8 cellular contexts compared by ENCODE assay signal in genomic region chr16:18800674-18801196, GRCh38. TPM values are rescaled to one million over a fixed set of nuclear protein-coding genes. Genes with fewer than 3 reads are reported as not detected.
DNase-seq lines count a peak whose midpoint lies in the region; ATAC-seq, FAIRE-seq and TF ChIP-seq lines count a peak whose summit lies in the region.

No MANE protein-coding gene starts in this region.

- H3K14ac ChIP-seq in IMR-90 (replicated peaks; ENCODE audit: low read depth, low read length), result peak overlapping the region; percentile 70

- H2BK20ac ChIP-seq in IMR-90 (ENCODE audit: low read depth, low read length), result no peak overlapping the region

- CTCF ChIA-PET in IMR-90 (lab: Yijun Ruan, JAX) (interaction anchor here (0.6 to 1.5 kb wide), 10 partner anchors 9 to 47 kb away, joined by 3 to 9 read pairs (median 4); partner anchors contain the start of gene RPS15A), HepG2 (lab: Yijun Ruan, JAX; ENCODE audit: low intra/inter-chr PET ratio, low total read pairs) (interaction anchor here (1.5 kb wide), 1 partner anchor 168 kb away, joined by 11 read pairs; no protein-coding TSS in a partner anchor)

- H2BK15ac ChIP-seq in IMR-90 (ENCODE audit: low read depth, low read length), result no peak overlapping the region

- H3K79me1 ChIP-seq in IMR-90 (ENCODE audit: low read depth in 1 of 2, low read length in 2 of 2), result peaks cover 4 to 15% of the 10 kb centered on the region in 2 experiments; a peak in 3 of 4 replicates

- no peak for FAIRE-seq in HepG2 (lab: Jason Lieb, UNC)

- DNase-seq in NCI-H82 (lab: John Stamatoyannopoulos, UW) (peak; percentile 52), NCI-H82 treated with DMSO at 0.1 percent for 48 hours (lab: John Stamatoyannopoulos, UW; ENCODE audit: unreplicated experiment) (no peak), IMR-90 (no peak), breast epithelium (ENCODE audit: low spot score in 2 of 2) (no peak), HepG2 (ENCODE audit: low spot score) (no peak), tibial artery (no peak), superior temporal gyrus (ENCODE audit: extremely low spot score) (no peak)

- TF ChIP-seq RAD21 in IMR-90 (IDR thresholded peaks at IDR 0.05; ENCODE audit: low read length), result no peak
- TF ChIP-seq RAD21 in HepG2 (CRISPR knock-in tag; IDR thresholded peaks at IDR 0.05), result no peak

- dilution Hi-C loops in IMR-90 (cut with HindIII; ENCODE audit: low sequenced_read_pairs, unreplicated experiment), result no loop called here

- peak overlapping the region; percentile 1 to 67; a peak in 1 of 4 replicates for H4K8ac ChIP-seq in IMR-90 (ENCODE audit: low read depth in 2 of 2, low read length in 2 of 2)

- peak overlapping the region; percentile 40 for H2BK5ac ChIP-seq in IMR-90 (ENCODE audit: low read depth, low read length, poor library complexity, severe bottlenecking)

- no peaks in the 10 kb centered on the region for H3K9me3 ChIP-seq in IMR-90 (ENCODE audit: control insufficient read depth, insufficient read depth, low read length)
- H3K9me3 ChIP-seq in breast epithelium, result no peaks in the 10 kb centered on the region
- H3K9me3 ChIP-seq in HepG2 (ENCODE audit: low read length), result no peaks in the 10 kb centered on the region
- no peaks in the 10 kb centered on the region for H3K9me3 ChIP-seq in tibial artery

- no TSS peak for BruUV-seq in IMR-90 (replicated peaks; lab: Mats Ljungman, UMichigan)
- BruUV-seq in HepG2 (replicated peaks; lab: Mats Ljungman, UMichigan), result TSS peak; percentile 58

- POLR2A ChIA-PET in IMR-90 (lab: Charles Lee; ENCODE audit: unreplicated experiment), result interaction anchor here (0.6 to 1.0 kb wide), 5 partner anchors 10 to 1285 kb away, joined by 3 to 8 read pairs (median 4); partner anchors contain the start of gene RPS15A
- POLR2A ChIA-PET in HepG2 (lab: Yijun Ruan, JAX), result interaction anchor here (0.8 to 8.9 kb wide), 42 partner anchors 9 to 755 kb away, joined by 3 to 545 read pairs (median 6); partner anchors contain the start of genes CCP110, COQ7, ITPRIPL2 and RPS15A

- peak overlapping the region; percentile 95 for H2AFZ ChIP-seq in IMR-90 (replicated peaks; ENCODE audit: low read length, poor library complexity)
- H2AFZ ChIP-seq in HepG2 (ENCODE audit: low read length), result no peak overlapping the region

- H3K4me3 ChIP-seq in IMR-90 (ENCODE audit: insufficient read depth, low read depth, low read length) (peak overlapping the region; percentile 70), breast epithelium (peak overlapping the region; percentile 93 to 99 (median 97)), HepG2 (replicated peaks in 1 of 3; ENCODE audit: insufficient read depth in 1 of 3, low read depth in 2 of 3, low read length in 3 of 3) (peak overlapping the region; percentile 88 to 100 (median 95)), tibial artery (peak overlapping the region; percentile 58 to 83)

- H3K27me3 ChIP-seq in IMR-90 (ENCODE audit: control insufficient read depth, insufficient read depth, low read length) (no peaks in the 10 kb centered on the region), breast epithelium (no peaks in the 10 kb centered on the region), HepG2 (ENCODE audit: control insufficient read depth in 1 of 2, insufficient read depth in 2 of 2, low read length in 2 of 2) (no peaks in the 10 kb centered on the region; a peak in 1 of 5 replicates), tibial artery (no peaks in the 10 kb centered on the region)

- H4K20me1 ChIP-seq in IMR-90 (ENCODE audit: insufficient read depth, low read length), result peaks cover 18% of the 10 kb centered on the region; the same call in 1 of the 2 replicates
- peaks cover 24% of the 10 kb centered on the region for H4K20me1 ChIP-seq in HepG2 (ENCODE audit: insufficient read depth, low read length)

- H3K4me2 ChIP-seq in IMR-90 (ENCODE audit: low read depth, low read length) (peak overlapping the region; percentile 92), HepG2 (ENCODE audit: low read depth, low read length) (peak overlapping the region; percentile 92)

- H3K9ac ChIP-seq in IMR-90 (ENCODE audit: low read depth, low read length) (peak overlapping the region; percentile 62), HepG2 (ENCODE audit: insufficient read depth, low read depth, low read length) (peak overlapping the region; percentile 97)

- intact Hi-C loops in IMR-90 (cut with micrococcal nuclease) (loop anchor here (1.0 to 10.0 kb wide), 3 partner anchors 10 to 264 kb away; partner anchors contain the start of genes COQ7 and RPS15A), breast epithelium (cut with DNase I; ENCODE audit: low total_unique reads) (no loop called here), HepG2 (cut with micrococcal nuclease; ENCODE audit: unreplicated experiment) (loop anchor here (1.0 to 5.0 kb wide), 4 partner anchors 10 to 266 kb away; partner anchors contain the start of genes COQ7 and RPS15A), tibial artery (cut with DNase I; ENCODE audit: low total_unique reads) (loop anchor here (5.0 kb wide), 1 partner anchor 167 kb away; no protein-coding TSS in a partner anchor)

- peak overlapping the region; percentile 64 for H3K4ac ChIP-seq in IMR-90 (ENCODE audit: low read depth, low read length)

- peak overlapping the region; percentile 77; the same call in 1 of the 2 replicates for H3K56ac ChIP-seq in IMR-90 (ENCODE audit: extremely low read depth, insufficient read depth, low read length)

- no peak for TF ChIP-seq POLR2A in IMR-90 (IDR thresholded peaks at IDR 0.05; ENCODE audit: low read depth, low read length)
- no peak for TF ChIP-seq POLR2A in breast epithelium (IDR thresholded peaks at IDR 0.05)
- no peak; a peak in 1 of 4 replicates for TF ChIP-seq POLR2A in HepG2 (IDR thresholded peaks at IDR 0.05; ENCODE audit: insufficient read depth in 1 of 2, low read depth in 2 of 2, low read length in 2 of 2)

- H2AK9ac ChIP-seq in IMR-90 (replicated peaks; ENCODE audit: low read depth, low read length, poor library complexity), result peak overlapping the region; percentile 94

- H3K4me1 ChIP-seq in IMR-90 (ENCODE audit: control insufficient read depth, insufficient read depth, low read length) (peaks cover 2% of the 10 kb centered on the region), breast epithelium (no peaks in the 10 kb centered on the region), HepG2 (ENCODE audit: insufficient read depth, low read length) (peaks cover 71% of the 10 kb centered on the region), tibial artery (peaks cover 0 to 30% (median 17%) of the 10 kb centered on the region in 4 donors)

- WGBS in IMR-90 (ENCODE audit: extremely low coverage in 2 of 2, insufficient read length in 1 of 2), 2 experiments, result no CpG with 5 or more reads among the region's 19 CpGs
- under 1% methylated on average over 19 of the region's 19 CpGs for WGBS in HepG2 (ENCODE audit: low lambda C conversion rate)

- H3K36me3 ChIP-seq in IMR-90 (ENCODE audit: control insufficient read depth, insufficient read depth, low read length) (no peaks in the 10 kb centered on the region), breast epithelium (no peaks in the 10 kb centered on the region), HepG2 (replicated peaks in 1 of 2; ENCODE audit: control insufficient read depth in 1 of 2, insufficient read depth in 2 of 2, low read length in 2 of 2) (peaks cover 0 to 20% of the 10 kb centered on the region in 2 experiments; a peak in 3 of 5 replicates), tibial artery (peaks cover 0 to 26% (median 9%) of the 10 kb centered on the region in 3 donors)

- no peak overlapping the region for H2BK120ac ChIP-seq in IMR-90 (ENCODE audit: low read depth, low read length)

- in situ Hi-C loops in IMR-90 (cut with MboI; ENCODE audit: low sequenced_read_pairs), result no loop called here
- in situ Hi-C loops in HepG2 (cut with HindIII; ENCODE audit: extremely low pct_ligation_motif_present, low pct_unique_long_range_greater_than_20kb), result no loop called here

- ATAC-seq in IMR-90 (ENCODE audit: low read depth) (no peak), HepG2 (peak; percentile 39), GM21423 (IDR thresholded peaks at IDR 0.05; ENCODE audit: unreplicated experiment) (no peak)

- H3K23ac ChIP-seq in IMR-90 (ENCODE audit: low read depth, low read length), result peak overlapping the region; percentile 74

- H3K79me2 ChIP-seq in HepG2 (ENCODE audit: insufficient read depth, low read length), result peaks cover 53% of the 10 kb centered on the region

- H3K27ac ChIP-seq in IMR-90 (ENCODE audit: insufficient read depth, low read length) (peak overlapping the region; percentile 65), breast epithelium (peak overlapping the region; percentile 90 to 96), HepG2 (ENCODE audit: extremely low read length, insufficient read depth, low read length) (peak overlapping the region; percentile 82), tibial artery (peak overlapping the region; percentile 72 to 91)

- peak overlapping the region; percentile 65; the same call in 1 of the 2 replicates for H2AK5ac ChIP-seq in IMR-90 (ENCODE audit: low read depth, low read length)

- no peaks in the 10 kb centered on the region for H3K9me1 ChIP-seq in IMR-90 (ENCODE audit: insufficient read depth, low read length)

- H4K91ac ChIP-seq in IMR-90 (ENCODE audit: insufficient read depth, low read depth, low read length), result peak overlapping the region; percentile 65

- H3K18ac ChIP-seq in IMR-90 (ENCODE audit: low read depth, low read length), result no peak overlapping the region

- TF ChIP-seq EP300 in HepG2 (IDR thresholded peaks at IDR 0.05; ENCODE audit: low read depth in 2 of 2, low read length in 2 of 2) (no peak), HepG2 (CRISPR knock-in tag; IDR thresholded peaks at IDR 0.05; ENCODE audit: borderline replicate concordance) (no peak)

- no peak overlapping the region for H4K5ac ChIP-seq in IMR-90 (ENCODE audit: low read depth, low read length)

- TF ChIP-seq CTCF in IMR-90 (conservative IDR thresholded peaks at IDR 0.05; ENCODE audit: low read depth, low read length) (no peak), breast epithelium (IDR thresholded peaks at IDR 0.05) (no peak), HepG2 (CRISPR knock-in tag; IDR thresholded peaks at IDR 0.05) (no peak), tibial artery (IDR thresholded peaks at IDR 0.05) (no peak)

RNA-seq across cellular contexts. Expression of gene ARL6IP1, which starts 0.6 kb away (rescaled TPM):
- total RNA-seq in IMR-90 (2012; rRNA removed), result 190 and 614 TPM in 2 replicates
- 69.6 and 78.1 TPM in 2 replicates for polyA plus RNA-seq in IMR-90 (2012; rRNA removed)
- polyA plus RNA-seq in IMR-90 (2012; cell fraction: cytosol; rRNA removed), result 35.9 and 128 TPM in 2 replicates
- polyA plus RNA-seq in IMR-90 (2012; cell fraction: nucleus; rRNA removed; ENCODE audit: low replicate concordance), result 10.2 and 36.5 TPM in 2 replicates
- total RNA-seq in breast epithelium, result 100 to 1,000 TPM; 199 to 368 (median 302) TPM
- 273 and 373 TPM in 2 replicates for total RNA-seq in HepG2 (2016; rRNA removed; fragmentation: Illumina TruSeq; extraction: Trizol)
- total RNA-seq in HepG2 (2016; cell fraction: cytosol; rRNA removed; fragmentation: Illumina TruSeq; extraction: Trizol; ENCODE audit: low read depth), result 62.8 and 68.6 TPM in 2 replicates
- 270 and 373 TPM in 2 replicates for total RNA-seq in HepG2 (2016; cell fraction: insoluble cytoplasmic fraction; rRNA removed; fragmentation: Illumina TruSeq; extraction: Trizol)
- 152 and 174 TPM in 2 replicates for total RNA-seq in HepG2 (2016; cell fraction: membrane; rRNA removed; fragmentation: Illumina TruSeq; extraction: Trizol)
- 309 and 367 TPM in 2 replicates for total RNA-seq in HepG2 (2016; cell fraction: nucleus; rRNA removed; fragmentation: Illumina TruSeq; extraction: Trizol)
- polyA plus RNA-seq in HepG2 (2011; rRNA removed), result 183 and 263 TPM in 2 replicates
- 211 and 261 TPM in 2 replicates for polyA plus RNA-seq in HepG2 (2011; cell fraction: cytosol; rRNA removed)
- polyA plus RNA-seq in HepG2 (2011; cell fraction: nucleus; rRNA removed), result 71.4 and 76.3 TPM in 2 replicates
- 155 and 252 TPM in 2 replicates for polyA plus RNA-seq in HepG2 (2012)
- 29.0 and 31.7 TPM in 2 replicates for polyA plus RNA-seq in HepG2 (2016; cell fraction: cytosol; fragmentation: Illumina TruSeq; extraction: Trizol; ENCODE audit: low read depth)
- polyA plus RNA-seq in HepG2 (2016; cell fraction: insoluble cytoplasmic fraction; fragmentation: Illumina TruSeq; extraction: Trizol; ENCODE audit: low read depth), result 231 and 253 TPM in 2 replicates
- 67.0 and 74.0 TPM in 2 replicates for polyA plus RNA-seq in HepG2 (2016; cell fraction: membrane; fragmentation: Illumina TruSeq; extraction: Trizol; ENCODE audit: low read depth)
- 404 and 453 TPM in 2 replicates for polyA plus RNA-seq in HepG2 (2016; cell fraction: nucleus; fragmentation: Illumina TruSeq; extraction: Trizol; ENCODE audit: insufficient read depth, low read depth)
- polyA minus RNA-seq in HepG2 (2011; rRNA and poly(A)+ RNA removed; ENCODE audit: low replicate concordance), result 262 and 330 TPM in 2 replicates
- 199 and 232 TPM in 2 replicates for polyA minus RNA-seq in HepG2 (2011; cell fraction: cytosol; rRNA and poly(A)+ RNA removed)
- 155 and 156 TPM in 2 replicates for polyA minus RNA-seq in HepG2 (2011; cell fraction: nucleus; rRNA and poly(A)+ RNA removed)

RNA-seq across cellular contexts. Expression of gene RPS15A, which starts 10.6 kb away (rescaled TPM):
- total RNA-seq in IMR-90 (2012; rRNA removed) (2,973 and 4,619 TPM in 2 replicates), breast epithelium (1,000 to 10,000 TPM; 2,031 to 3,077 (median 2,955) TPM), HepG2 (2016; rRNA removed; fragmentation: Illumina TruSeq; extraction: Trizol) (5,489 and 6,421 TPM in 2 replicates)
- polyA plus RNA-seq in IMR-90 (2012; rRNA removed) (4,450 and 4,588 TPM in 2 replicates), HepG2 (2011; rRNA removed) (8,070 and 9,457 TPM in 2 replicates)
- 1,608 and 2,537 TPM in 2 replicates for polyA plus RNA-seq in IMR-90 (2012; cell fraction: cytosol; rRNA removed)
- polyA plus RNA-seq in IMR-90 (2012; cell fraction: nucleus; rRNA removed; ENCODE audit: low replicate concordance), result 179 and 1,902 TPM in 2 replicates
- 8,046 and 9,031 TPM in 2 replicates for total RNA-seq in HepG2 (2016; cell fraction: cytosol; rRNA removed; fragmentation: Illumina TruSeq; extraction: Trizol; ENCODE audit: low read depth)
- 5,533 and 6,779 TPM in 2 replicates for total RNA-seq in HepG2 (2016; cell fraction: insoluble cytoplasmic fraction; rRNA removed; fragmentation: Illumina TruSeq; extraction: Trizol)
- 15,303 and 15,847 TPM in 2 replicates for total RNA-seq in HepG2 (2016; cell fraction: membrane; rRNA removed; fragmentation: Illumina TruSeq; extraction: Trizol)
- total RNA-seq in HepG2 (2016; cell fraction: nucleus; rRNA removed; fragmentation: Illumina TruSeq; extraction: Trizol), result 1,768 and 1,992 TPM in 2 replicates
- 13,484 and 16,402 TPM in 2 replicates for polyA plus RNA-seq in HepG2 (2011; cell fraction: cytosol; rRNA removed)
- 2,439 and 3,146 TPM in 2 replicates for polyA plus RNA-seq in HepG2 (2011; cell fraction: nucleus; rRNA removed)
- 7,540 and 10,455 TPM in 2 replicates for polyA plus RNA-seq in HepG2 (2012)
- 10,067 and 10,790 TPM in 2 replicates for polyA plus RNA-seq in HepG2 (2016; cell fraction: cytosol; fragmentation: Illumina TruSeq; extraction: Trizol; ENCODE audit: low read depth)
- 5,820 and 6,347 TPM in 2 replicates for polyA plus RNA-seq in HepG2 (2016; cell fraction: insoluble cytoplasmic fraction; fragmentation: Illumina TruSeq; extraction: Trizol; ENCODE audit: low read depth)
- 12,932 and 13,350 TPM in 2 replicates for polyA plus RNA-seq in HepG2 (2016; cell fraction: membrane; fragmentation: Illumina TruSeq; extraction: Trizol; ENCODE audit: low read depth)
- polyA plus RNA-seq in HepG2 (2016; cell fraction: nucleus; fragmentation: Illumina TruSeq; extraction: Trizol; ENCODE audit: insufficient read depth, low read depth), result 3,080 and 3,274 TPM in 2 replicates
- polyA minus RNA-seq in HepG2 (2011; rRNA and poly(A)+ RNA removed; ENCODE audit: low replicate concordance), result 955 and 1,060 TPM in 2 replicates
- 550 and 682 TPM in 2 replicates for polyA minus RNA-seq in HepG2 (2011; cell fraction: cytosol; rRNA and poly(A)+ RNA removed)
- 381 and 597 TPM in 2 replicates for polyA minus RNA-seq in HepG2 (2011; cell fraction: nucleus; rRNA and poly(A)+ RNA removed)
